In the genomic region with DNA sequence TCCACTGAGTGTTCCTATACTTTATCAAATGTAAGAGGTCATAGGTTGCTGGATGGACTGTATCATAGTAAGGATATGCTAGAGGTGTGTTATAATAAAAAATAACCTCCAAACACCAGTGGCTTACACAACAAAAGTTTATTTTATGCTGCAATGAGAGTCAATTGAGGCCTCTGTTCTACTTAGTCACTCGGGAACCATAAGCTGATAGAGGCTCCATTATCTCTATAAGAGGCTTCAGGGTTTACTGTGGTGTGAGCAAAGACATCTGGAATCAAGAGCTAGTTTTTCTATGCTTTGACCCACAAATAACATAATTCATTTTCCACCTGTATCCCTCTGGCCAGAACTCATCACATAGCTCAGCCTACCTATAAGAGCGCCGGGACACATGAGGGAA, we compare ENCODE assay signal across 19 cellular contexts.
"Had no signal": no experiment of that assay in that cellular context is flagged by ENCODE, and none has a peak within 500 bp of the region (broad histone marks: within the 10 kb centered on the region; RNA-seq: fewer than 3 reads in every experiment).

No MANE protein-coding gene starts in this region.

- DNase-seq: heart right ventricle; islet precursor cell; left ventricle myocardium superior; mesendoderm; naive B cell; occipital lobe; pancreas; retina; right lobe of liver; spleen; stimulated activated CD4-positive, alpha-beta T cell treated with anti-CD3 and anti-CD28 coated beads, Interleukin-15, amount 100 ng/mL, for 24 hours; stimulated activated CD4-positive, alpha-beta T cell treated with anti-CD3 and anti-CD28 coated beads, Interleukin-1b, Interleukin-23, amount 100 ng/mL, for 48 hours; stimulated activated CD4-positive, alpha-beta T cell treated with anti-CD3 and anti-CD28 coated beads, Interleukin-4, amount 100 ng/mL, for 24 hours; stimulated activated naive B cell treated with anti-CD40 and anti-IgM and Interleukin-4, amounts not matched to agents 10 μg/mL and 1 μg/mL and 100 μg/mL, for 72 hours; stimulated activated naive CD8-positive, alpha-beta T cell treated with anti-CD3 and anti-CD28 coated beads, Interleukin-15, amount 100 ng/mL, for 72 hours; trophoblast cell had no signal

- H3K27ac Mint-ChIP-seq: stimulated activated naive CD8-positive, alpha-beta T cell treated with anti-CD3 and anti-CD28 coated beads, Interleukin-15, amount 100 ng/mL, for 72 hours had no signal

- H3K27me3 Mint-ChIP-seq: naive B cell; stimulated activated naive B cell treated with anti-CD40 and anti-IgM and Interleukin-4, amounts not matched to agents 10 μg/mL and 1 μg/mL and 100 μg/mL, for 72 hours; stimulated activated naive CD8-positive, alpha-beta T cell treated with anti-CD3 and anti-CD28 coated beads, Interleukin-15, amount 100 ng/mL, for 72 hours had no signal

- H3K36me3 Mint-ChIP-seq: naive B cell had no signal

- H3K9me3 Mint-ChIP-seq: naive B cell; nephron; stimulated activated naive CD8-positive, alpha-beta T cell treated with anti-CD3 and anti-CD28 coated beads, Interleukin-15, amount 100 ng/mL, for 72 hours had no signal

- H3K4me3 ChIP-seq: heart right ventricle, lung, pancreas, prostate gland, right lobe of liver, spleen had no signal

- H3K4me3 Mint-ChIP-seq: naive B cell; nephron; stimulated activated naive B cell treated with anti-CD40 and anti-IgM and Interleukin-4, amounts not matched to agents 10 μg/mL and 1 μg/mL and 100 μg/mL, for 72 hours; stimulated activated naive CD8-positive, alpha-beta T cell treated with anti-CD3 and anti-CD28 coated beads, Interleukin-15, amount 100 ng/mL, for 72 hours had no signal

- ATAC-seq: heart right ventricle; left ventricle myocardium superior; pancreas; right lobe of liver; stimulated activated naive B cell treated with anti-CD40 and anti-IgM and Interleukin-4, amounts not matched to agents 10 μg/mL and 1 μg/mL and 100 μg/mL, for 72 hours; stimulated activated naive CD8-positive, alpha-beta T cell treated with anti-CD3 and anti-CD28 coated beads, Interleukin-15, amount 100 ng/mL, for 72 hours had no signal
